ENCODE assay signal across 1 cellular context in genomic region chr20:43988451-43988850, GRCh38.
TF ChIP-seq lines count a peak whose summit lies in the region.

No MANE protein-coding gene starts in this region.

TF ChIP-seq in H1, 55 proteins besides CTCF, POLR2A, EP300 and RAD21:
- TF ChIP-seq CHD7 (IDR thresholded peaks at IDR 0.05; ENCODE audit: insufficient replicate concordance, low read length) (no peak), PHF8 (conservative IDR thresholded peaks at IDR 0.05; ENCODE audit: low read depth, low read length) (no peak), GTF2F1 (IDR thresholded peaks at IDR 0.05; ENCODE audit: borderline replicate concordance, low read depth, low read length) (no peak), SUZ12 (IDR thresholded peaks at IDR 0.05; ENCODE audit: low read length) (no peak), CHD1 (IDR thresholded peaks at IDR 0.05; ENCODE audit: low read depth, low read length) (no peak), USF2 (IDR thresholded peaks at IDR 0.05; ENCODE audit: low read length) (no peak), SRF (IDR thresholded peaks at IDR 0.05; ENCODE audit: low read depth, low read length) (no peak), KDM5A (IDR thresholded peaks at IDR 0.05; ENCODE audit: low read length) (no peak), E2F6 (IDR thresholded peaks at IDR 0.05) (no peak), BACH1 (IDR thresholded peaks at IDR 0.05; ENCODE audit: low read length) (no peak)
